6 cellular contexts compared by ENCODE assay signal in the genomic region with DNA sequence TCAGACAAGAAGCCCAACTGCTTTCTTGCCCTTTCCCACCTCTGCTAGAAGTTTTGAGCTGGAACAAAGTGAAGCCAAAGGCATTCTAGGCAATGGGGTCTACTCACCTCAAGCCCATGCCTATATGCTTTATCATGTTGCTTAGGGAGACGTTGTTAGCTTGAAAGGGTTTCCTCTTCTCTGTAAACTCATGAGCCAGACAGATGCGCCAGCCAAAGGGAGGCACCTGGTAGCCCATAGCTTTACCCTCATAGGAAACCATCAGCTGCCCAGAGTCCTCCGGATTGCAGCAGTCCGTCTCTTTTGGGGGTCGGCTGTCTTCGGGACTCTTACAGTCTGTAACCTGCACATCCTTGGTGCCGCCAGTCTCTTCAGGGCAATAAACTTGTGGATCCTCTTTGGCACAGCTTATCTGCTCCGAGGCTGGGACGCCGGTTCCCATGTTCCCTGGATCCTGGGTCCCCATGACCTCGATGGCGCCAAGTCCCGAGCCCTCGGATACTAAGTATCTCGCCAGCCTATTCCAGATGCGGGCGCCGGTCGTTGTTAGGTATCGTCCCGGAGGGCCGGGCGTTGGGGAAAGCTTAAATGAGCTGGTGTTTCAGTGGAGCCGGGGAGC. TPM values are rescaled to one million over a fixed set of nuclear protein-coding genes. Genes with fewer than 3 reads are reported as not detected.
DNase-seq lines count a peak whose midpoint lies in the region; ATAC-seq and TF ChIP-seq lines count a peak whose summit lies in the region.

No MANE protein-coding gene starts in this region.

- in situ Hi-C loops in Panc1 (cut with HindIII; ENCODE audit: low pct_unique_long_range_greater_than_20kb, low sequenced_read_pairs) = no loop called here

- H3K4me3 ChIP-seq in CD8-positive, alpha-beta memory T cell (ENCODE audit: low read length) = peak overlapping the region; percentile 88
- H3K4me3 ChIP-seq in Panc1 (ENCODE audit: low read depth in 2 of 2, low read length in 2 of 2) = peak overlapping the region; percentile 95 to 96
- H3K4me3 ChIP-seq in heart right ventricle = peak overlapping the region; percentile 71 to 99 (median 92)

- H3K27me3 Mint-ChIP-seq in CD8-positive, alpha-beta memory T cell = no peaks in the 10 kb centered on the region
- H3K27me3 Mint-ChIP-seq in type B pancreatic cell = no peaks in the 10 kb centered on the region

- no peaks in the 10 kb centered on the region for H3K27me3 ChIP-seq in CD8-positive, alpha-beta memory T cell (ENCODE audit: insufficient read depth, low read length, poor library complexity, severe bottlenecking)
- no peaks in the 10 kb centered on the region for H3K27me3 ChIP-seq in Panc1 (ENCODE audit: control insufficient read depth, insufficient read depth, low read length)
- no peaks in the 10 kb centered on the region for H3K27me3 ChIP-seq in heart right ventricle

- peaks cover 42% of the 10 kb centered on the region for H3K36me3 ChIP-seq in CD8-positive, alpha-beta memory T cell (ENCODE audit: insufficient read depth, low read length)
- H3K36me3 ChIP-seq in Panc1 (ENCODE audit: control insufficient read depth, insufficient read depth, low read length) = peaks cover 8% of the 10 kb centered on the region
- H3K36me3 ChIP-seq in heart right ventricle = peaks cover 0 to 63% (median 42%) of the 10 kb centered on the region in 9 donors

- no peak for DNase-seq in CD8-positive, alpha-beta memory T cell
- DNase-seq in Panc1 (ENCODE audit: low read depth, low spot score) (no peak), heart right ventricle (no peak), type B pancreatic cell (ENCODE audit: extremely low spot score, unreplicated experiment) (no peak), NCI-H345 (lab: John Stamatoyannopoulos, UW) (no peak), LoVo (ENCODE audit: low spot score) (no peak)

- ATAC-seq in Panc1 (peak; percentile 0; the same call in 1 of the 2 replicates), heart right ventricle (peak in 6 of 8 donors; percentile 0 to 13 (median 2))

- H3K4me1 ChIP-seq in CD8-positive, alpha-beta memory T cell (ENCODE audit: insufficient read depth, low read length) = peaks cover 38% of the 10 kb centered on the region
- peaks cover 22% of the 10 kb centered on the region; the same call in 1 of the 2 replicates for H3K4me1 ChIP-seq in Panc1 (ENCODE audit: control insufficient read depth, insufficient read depth, low read length)
- H3K4me1 ChIP-seq in heart right ventricle = peaks cover 7 to 69% (median 58%) of the 10 kb centered on the region in 9 donors

- peak overlapping the region; percentile 35 to 95 (median 86) for H3K27ac Mint-ChIP-seq in CD8-positive, alpha-beta memory T cell
- peak overlapping the region; percentile 77 for H3K27ac Mint-ChIP-seq in type B pancreatic cell

- peaks cover 5 to 63% (median 11%) of the 10 kb centered on the region in 3 donors for H3K36me3 Mint-ChIP-seq in CD8-positive, alpha-beta memory T cell
- peaks cover 30% of the 10 kb centered on the region for H3K36me3 Mint-ChIP-seq in type B pancreatic cell

- CTCF ChIA-PET in CD8-positive, alpha-beta memory T cell (lab: Charles Lee) = interaction anchor here (0.6 to 5.4 kb wide), 16 partner anchors 7 to 145 kb away, joined by 3 to 68 read pairs (median 7); a partner anchor contains a TSS
- CTCF ChIA-PET in Panc1 (lab: Charles Lee) = interaction anchor here (0.6 to 1.7 kb wide), 3 partner anchors 11 to 20 kb away, joined by 3 to 5 read pairs (median 4); no protein-coding TSS in a partner anchor

- intact Hi-C loops in Panc1 (cut with micrococcal nuclease; ENCODE audit: unreplicated experiment) = no loop called here
- intact Hi-C loops in heart right ventricle (cut with DNase I) = loop anchor here in 4 of 10 donors (2.0 to 5.0 kb wide), 2 partner anchors 16 to 91 kb away; a partner anchor contains a TSS

- H3K27ac ChIP-seq in CD8-positive, alpha-beta memory T cell (ENCODE audit: low read depth, low read length) = peak overlapping the region; percentile 75
- H3K27ac ChIP-seq in Panc1 (ENCODE audit: low read length) (peak overlapping the region; percentile 94), heart right ventricle (peak overlapping the region; percentile 88 to 99 (median 98))

- no peaks in the 10 kb centered on the region for H3K9me3 Mint-ChIP-seq in CD8-positive, alpha-beta memory T cell
- H3K9me3 Mint-ChIP-seq in type B pancreatic cell = no peaks in the 10 kb centered on the region

- WGBS in heart right ventricle, 2 donors = 0 to 1% methylated on average over 24 of the region's 24 CpGs

- peak overlapping the region; percentile 88 to 97 (median 91) for H3K4me3 Mint-ChIP-seq in CD8-positive, alpha-beta memory T cell
- H3K4me3 Mint-ChIP-seq in type B pancreatic cell = peak overlapping the region; percentile 92

- no peaks in the 10 kb centered on the region for H3K9me3 ChIP-seq in CD8-positive, alpha-beta memory T cell (ENCODE audit: low read length)
- H3K9me3 ChIP-seq in Panc1 (ENCODE audit: control insufficient read depth, insufficient read depth, low read depth, low read length) = no peaks in the 10 kb centered on the region
- H3K9me3 ChIP-seq in heart right ventricle = no peaks in the 10 kb centered on the region

- H3K4me1 Mint-ChIP-seq in CD8-positive, alpha-beta memory T cell = peaks cover 38 to 67% (median 45%) of the 10 kb centered on the region in 3 donors
- H3K4me1 Mint-ChIP-seq in type B pancreatic cell (ENCODE audit: unreplicated experiment) = peaks cover 23% of the 10 kb centered on the region

- no TSS peak for BruUV-seq in Panc1 (replicated peaks; lab: Mats Ljungman, UMichigan)

- POLR2A ChIA-PET in CD8-positive, alpha-beta memory T cell (lab: Charles Lee) = interaction anchor here (0.8 to 3.4 kb wide), 8 partner anchors 9 to 676 kb away, joined by 3 to 45 read pairs (median 5); a partner anchor contains a TSS
- POLR2A ChIA-PET in Panc1 (lab: Charles Lee) = no interaction called here

- no peak for TF ChIP-seq CTCF in Panc1 (IDR thresholded peaks at IDR 0.05)
- TF ChIP-seq CTCF in heart right ventricle (IDR thresholded peaks at IDR 0.05) = no peak
- no peak for TF ChIP-seq CTCF in type B pancreatic cell (conservative IDR thresholded peaks at IDR 0.05)

RNA-seq across cellular contexts. Expression of a gene that starts 0.7 kb away (rescaled TPM):
- 10 to 100 TPM; 41.8 to 42.0 TPM for total RNA-seq in CD8-positive, alpha-beta memory T cell
- polyA plus RNA-seq in CD8-positive, alpha-beta memory T cell = 30.7 TPM
- total RNA-seq in Panc1 (2021; ENCODE audit: unreplicated experiment) = 109 TPM
- 79.7 TPM for polyA plus RNA-seq in Panc1 (2012; ENCODE audit: insufficient read length)
- 100 to 1,000 TPM in 1 of 10 donors, 10 to 100 TPM in 9; 47.4 to 101 (median 74.7) TPM for total RNA-seq in heart right ventricle
- polyA plus RNA-seq in heart right ventricle = 100 to 1,000 TPM in 1 of 2 donors, 10 to 100 TPM in 1; 81.9 to 102 TPM
- total RNA-seq in type B pancreatic cell (ENCODE audit: low replicate concordance) = 100 and 103 TPM in 2 replicates

RNA-seq across cellular contexts. Expression of a gene that starts 0.7 kb away (rescaled TPM):
- 10 to 100 TPM; 19.9 to 21.9 TPM for total RNA-seq in CD8-positive, alpha-beta memory T cell
- polyA plus RNA-seq in CD8-positive, alpha-beta memory T cell = 10.6 TPM
- 43.3 TPM for total RNA-seq in Panc1 (2021; ENCODE audit: unreplicated experiment)
- 30.3 TPM for polyA plus RNA-seq in Panc1 (2012; ENCODE audit: insufficient read length)
- 10 to 100 TPM; 31.1 to 39.4 (median 34.0) TPM for total RNA-seq in heart right ventricle
- polyA plus RNA-seq in heart right ventricle = 1 to 10 TPM; 8.2 to 9.3 TPM
- 35.0 and 35.7 TPM in 2 replicates for total RNA-seq in type B pancreatic cell (ENCODE audit: low replicate concordance)

RNA-seq across cellular contexts. Expression of a gene that starts 5.7 kb away (rescaled TPM):
- total RNA-seq in CD8-positive, alpha-beta memory T cell = under 1 TPM; 0.51 to 0.63 TPM
- polyA plus RNA-seq in CD8-positive, alpha-beta memory T cell = not detected
- total RNA-seq in Panc1 (2021; ENCODE audit: unreplicated experiment) (1.4 TPM), heart right ventricle (under 1 TPM in 1 of 10 donors, not detected in 9; 0.60 TPM), type B pancreatic cell (ENCODE audit: low replicate concordance) (not detected in 2 replicates)
- 3.6 TPM for polyA plus RNA-seq in Panc1 (2012; ENCODE audit: insufficient read length)
- under 1 TPM in 1 of 2 donors, not detected in 1; 0.19 TPM for polyA plus RNA-seq in heart right ventricle

RNA-seq across cellular contexts. Expression of a gene that starts 15.9 kb away (rescaled TPM):
- total RNA-seq in CD8-positive, alpha-beta memory T cell = 10 to 100 TPM; 38.0 to 38.6 TPM
- polyA plus RNA-seq in CD8-positive, alpha-beta memory T cell = 53.6 TPM
- total RNA-seq in Panc1 (2021; ENCODE audit: unreplicated experiment) = 67.0 TPM
- polyA plus RNA-seq in Panc1 (2012; ENCODE audit: insufficient read length) = 63.6 TPM
- 10 to 100 TPM; 16.2 to 29.5 (median 20.2) TPM for total RNA-seq in heart right ventricle
- polyA plus RNA-seq in heart right ventricle = 10 to 100 TPM; 24.4 to 39.1 TPM
- total RNA-seq in type B pancreatic cell (ENCODE audit: low replicate concordance) = 29.1 and 36.4 TPM in 2 replicates

RNA-seq across cellular contexts. Expression of a gene that starts 16.4 kb away (rescaled TPM):
- 100 to 1,000 TPM; 248 to 249 TPM for total RNA-seq in CD8-positive, alpha-beta memory T cell
- polyA plus RNA-seq in CD8-positive, alpha-beta memory T cell = 161 TPM
- total RNA-seq in Panc1 (2021; ENCODE audit: unreplicated experiment) = 347 TPM
- polyA plus RNA-seq in Panc1 (2012; ENCODE audit: insufficient read length) = 353 TPM
- 100 to 1,000 TPM; 206 to 323 (median 238) TPM for total RNA-seq in heart right ventricle
- 100 to 1,000 TPM in 1 of 2 donors, 10 to 100 TPM in 1; 99.6 to 247 TPM for polyA plus RNA-seq in heart right ventricle
- total RNA-seq in type B pancreatic cell (ENCODE audit: low replicate concordance) = 136 and 164 TPM in 2 replicates
